In genomic region chr6:3633711-3634110, GRCh38 we compare ENCODE assay signal across 19 cellular contexts.
"Had no signal": no experiment of that assay in that cellular context is flagged by ENCODE, and none has a peak within 500 bp of the region (broad histone marks: within the 10 kb centered on the region; RNA-seq: fewer than 3 reads in every experiment).

No MANE protein-coding gene starts in this region.

- H3K4me2 ChIP-seq: hepatocyte had no signal

- H3K27ac ChIP-seq: colonic mucosa, esophagus muscularis mucosa, foreskin keratinocyte, gastroesophageal sphincter, heart left ventricle, hepatocyte, left ventricle myocardium inferior, lower lobe of right lung had no signal

- H3K9me3 ChIP-seq: colonic mucosa, esophagus muscularis mucosa, gastroesophageal sphincter, lower lobe of right lung had no signal

- H3K79me2 ChIP-seq: hepatocyte had no signal

- H3K4me3 ChIP-seq: colonic mucosa, dorsolateral prefrontal cortex, esophagus muscularis mucosa, gastroesophageal sphincter, heart left ventricle, hepatocyte, left ventricle myocardium inferior, lower lobe of right lung had no signal

- H3K4me1 ChIP-seq: colonic mucosa, foreskin keratinocyte, heart left ventricle, left ventricle myocardium inferior, lower lobe of right lung had no signal

- H3K36me3 ChIP-seq: colonic mucosa, esophagus muscularis mucosa, gastroesophageal sphincter, heart left ventricle, left ventricle myocardium inferior, lower lobe of right lung had no signal

- H3K27me3 ChIP-seq: colonic mucosa, esophagus muscularis mucosa, gastroesophageal sphincter, hepatocyte had no signal

- H2AFZ ChIP-seq: hepatocyte had no signal

- DNase-seq: colonic mucosa; dermis blood vessel endothelial cell; dorsolateral prefrontal cortex; effector CD4-positive, alpha-beta T cell; effector memory CD4-positive, alpha-beta T cell; foreskin keratinocyte; heart left ventricle; hypothalamus; immature natural killer cell; islet precursor cell; kidney; kidney glomerular epithelial cell; left colon; left ventricle myocardium inferior; lower lobe of right lung; mesenchymal stem cell had no signal

- ATAC-seq: foreskin keratinocyte, gastroesophageal sphincter, heart left ventricle, left colon, lower lobe of right lung had no signal
